Comparison of ENCODE assay signal across 8 cellular contexts in genomic region chr6:81752084-81752968, GRCh38. TPM values are rescaled to one million over a fixed set of nuclear protein-coding genes. Genes with fewer than 3 reads are reported as not detected.
DNase-seq lines count a peak whose midpoint lies in the region; ATAC-seq and TF ChIP-seq lines count a peak whose summit lies in the region.

TSS of gene TENT5A (minus strand) at chr6:81752681. CDS start at chr6:81752141, 540 bp downstream.

- H3K4me2 ChIP-seq in GM23248 (ENCODE audit: unreplicated experiment) = peak within 1 kb of the TSS; percentile 98

- H3K9me3 ChIP-seq in GM23248 (ENCODE audit: low read depth) (no peaks in the 10 kb centered on the region), gastroesophageal sphincter (no peaks in the 10 kb centered on the region)

- peaks cover 52% of the 10 kb centered on the region for H3K79me2 ChIP-seq in GM23248 (ENCODE audit: insufficient read depth)

- peak; percentile 85 for ATAC-seq in gastroesophageal sphincter

- peaks cover 2% of the 10 kb centered on the region for H3K36me3 Mint-ChIP-seq in activated naive CD4-positive, alpha-beta T cell treated with anti-CD3 and anti-CD28 coated beads, Interleukin-2, amount 10 ng/mL, durations not matched to agents 7 days and 5 days

- H3K27ac ChIP-seq in GM23248 (peak within 1 kb of the TSS; percentile 97), gastroesophageal sphincter (peak within 1 kb of the TSS; percentile 78 to 96 (median 95)), substantia nigra (ENCODE audit: low read depth, low read length, poor library complexity, severe bottlenecking) (peak within 1 kb of the TSS; percentile 80)

- peak within 1 kb of the TSS; percentile 92 for H3K4me3 Mint-ChIP-seq in activated naive CD4-positive, alpha-beta T cell treated with anti-CD3 and anti-CD28 coated beads, Interleukin-2, amount 10 ng/mL, durations not matched to agents 7 days and 5 days

- in situ Hi-C loops in GM23248 (cut with MboI) = loop anchor here (25.0 kb wide), 1 partner anchor 260 kb away; no protein-coding TSS in a partner anchor
- in situ Hi-C loops in SK-MEL-5 (cut with HindIII; ENCODE audit: low pct_unique_long_range_greater_than_20kb, low sequenced_read_pairs) = no loop called here

- H3K4me3 ChIP-seq in GM23248 = peak within 1 kb of the TSS; percentile 99
- peak within 1 kb of the TSS; percentile 78 to 87 for H3K4me3 ChIP-seq in gastroesophageal sphincter

- TF ChIP-seq POLR2A in gastroesophageal sphincter (IDR thresholded peaks at IDR 0.05) = peak; percentile 88

- CTCF ChIA-PET in activated naive CD4-positive, alpha-beta T cell treated with anti-CD3 and anti-CD28 coated beads, Interleukin-2, amount 10 ng/mL, durations not matched to agents 7 days and 5 days (lab: Charles Lee) = interaction anchor here (0.6 to 1.7 kb wide), 4 partner anchors 10 to 1538 kb away, joined by 3 to 7 read pairs (median 3); partner anchors contain the start of gene UBE3D

- no peak for TF ChIP-seq EP300 in gastroesophageal sphincter (IDR thresholded peaks at IDR 0.05)

- peak within 1 kb of the TSS; percentile 90 for H3K9ac ChIP-seq in GM23248

- peaks cover 37% of the 10 kb centered on the region; the same call in 1 of the 2 replicates for H3F3A ChIP-seq in GM23248 (ENCODE audit: insufficient read depth)

- peaks cover 24% of the 10 kb centered on the region for H3K4me1 Mint-ChIP-seq in activated naive CD4-positive, alpha-beta T cell treated with anti-CD3 and anti-CD28 coated beads, Interleukin-2, amount 10 ng/mL, durations not matched to agents 7 days and 5 days

- peak in 2 of 4 experiments; percentile 15 to 30 for TF ChIP-seq CTCF in gastroesophageal sphincter (IDR thresholded peaks at IDR 0.05)

- H3K9me2 ChIP-seq in GM23248 (ENCODE audit: insufficient read depth) = no peaks in the 10 kb centered on the region

- H3K27ac Mint-ChIP-seq in activated naive CD4-positive, alpha-beta T cell treated with anti-CD3 and anti-CD28 coated beads, Interleukin-2, amount 10 ng/mL, durations not matched to agents 7 days and 5 days = peak within 1 kb of the TSS; percentile 86

- no peaks in the 10 kb centered on the region for H3K9me3 Mint-ChIP-seq in activated naive CD4-positive, alpha-beta T cell treated with anti-CD3 and anti-CD28 coated beads, Interleukin-2, amount 10 ng/mL, durations not matched to agents 7 days and 5 days

- WGBS in GM23248 (ENCODE audit: low coverage in 1 of 2, low lambda C conversion rate in 2 of 2, missing lambda C conversion rate in 2 of 2), 2 experiments = 1 to 3% methylated on average over 54 to 74 of the region's 78 CpGs
- 0 to 2% methylated on average over 10 to 35 of the region's 78 CpGs for WGBS in gastroesophageal sphincter (ENCODE audit: low coverage in 1 of 2), 2 donors

- H3K36me3 ChIP-seq in GM23248 (ENCODE audit: low read depth) (peaks cover 30% of the 10 kb centered on the region), gastroesophageal sphincter (no peaks in the 10 kb centered on the region)

- DNase-seq in ELR (ENCODE audit: low read depth) (peak; percentile 93), GM23248 (peak; percentile 98), LHCN-M2 (ENCODE audit: low read depth) (peak; percentile 89), SK-MEL-5 (ENCODE audit: low read depth, low spot score) (peak; percentile 89), nucleus accumbens (lab: John Stamatoyannopoulos, UW) (peak in 54 of 56 donors; percentile 15 to 87 (median 56)), substantia nigra (lab: John Stamatoyannopoulos, UW) (peak in 48 of 49 donors; percentile 14 to 89 (median 65))
- peak; percentile 90 for DNase-seq in activated naive CD4-positive, alpha-beta T cell treated with anti-CD3 and anti-CD28 coated beads, Interleukin-2, amount 10 ng/mL, durations not matched to agents 7 days and 5 days

- H3K27me3 ChIP-seq in GM23248 (replicated peaks; ENCODE audit: insufficient read depth) (no peaks in the 10 kb centered on the region), gastroesophageal sphincter (no peaks in the 10 kb centered on the region)

- H3K4me1 ChIP-seq in GM23248 (ENCODE audit: insufficient read depth) (peaks cover 25% of the 10 kb centered on the region), gastroesophageal sphincter (peaks cover under 1 to 50% (median 9%) of the 10 kb centered on the region in 3 donors)

- H4K20me1 ChIP-seq in GM23248 (ENCODE audit: insufficient read depth) = peaks cover 5% of the 10 kb centered on the region; the same call in 1 of the 2 replicates

- peak within 1 kb of the TSS; percentile 83 for H2AFZ ChIP-seq in GM23248

- H3K27me3 Mint-ChIP-seq in activated naive CD4-positive, alpha-beta T cell treated with anti-CD3 and anti-CD28 coated beads, Interleukin-2, amount 10 ng/mL, durations not matched to agents 7 days and 5 days = peaks cover 53% of the 10 kb centered on the region

RNA-seq across cellular contexts. Expression of gene TENT5A, which starts in this region (rescaled TPM):
- total RNA-seq in GM23248 (2014; rRNA removed; shearing (Covaris generic)) = 48.6 and 50.5 TPM in 2 replicates
- polyA plus RNA-seq in GM23248 (2016; fragmentation: Nextera tagmentation; extraction: Ambion mirVana) = 39.2 and 46.5 TPM in 2 replicates
- total RNA-seq in LHCN-M2 (2014; rRNA removed) = 17.6 and 18.7 TPM in 2 replicates
- polyA plus RNA-seq in LHCN-M2 (2012) = 3.2 TPM
- total RNA-seq in SK-MEL-5 (2014; rRNA removed; shearing (Covaris generic)) = 38.8 and 39.1 TPM in 2 replicates
- 18.0 and 22.3 TPM in 2 replicates for polyA plus RNA-seq in SK-MEL-5 (2015; cell fraction: cytosol; rRNA removed)
- 38.9 and 44.8 TPM in 2 replicates for polyA plus RNA-seq in SK-MEL-5 (2015; cell fraction: nucleus; rRNA removed)
- total RNA-seq in gastroesophageal sphincter = 10 to 100 TPM in 3 of 4 donors, 1 to 10 TPM in 1; 8.4 to 35.8 (median 14.3) TPM

Comparison
In these comparisons a context has a peak if more than half of its experiments do, and no peak if none do; other contexts are left out.
1. Peak in every context shown above with its lines: DNase-seq, ATAC-seq, H3K4me3 ChIP-seq and H3K27ac ChIP-seq.